16 cellular contexts compared by ENCODE assay signal in the genomic region with DNA sequence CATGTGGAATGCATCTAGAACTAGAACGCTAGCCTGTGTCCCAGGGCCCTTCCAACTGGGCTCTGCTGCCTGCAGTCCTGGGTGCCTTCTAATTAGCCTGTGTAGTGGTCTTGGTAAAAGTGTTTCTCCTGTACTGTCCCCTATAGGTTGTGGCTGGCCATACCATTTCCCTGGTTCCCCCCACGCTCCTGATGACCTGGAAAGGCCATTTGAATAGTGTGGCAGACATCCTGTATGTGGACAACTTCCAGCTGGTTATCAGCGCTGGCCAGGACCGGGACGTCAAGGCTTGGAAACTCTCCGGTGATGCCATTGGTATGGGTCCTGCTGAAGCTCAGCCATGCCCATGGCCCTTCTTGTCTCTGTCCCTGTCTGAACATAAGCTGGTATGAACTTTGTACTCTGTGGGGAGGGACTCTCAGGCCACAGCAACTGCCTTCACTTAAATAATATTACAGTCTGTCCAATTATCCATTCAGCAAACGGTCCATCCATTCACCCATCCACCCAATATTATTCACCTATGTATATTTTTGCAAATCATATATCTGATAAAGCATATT.
DNase-seq lines count a peak whose midpoint lies in the region; ATAC-seq, FAIRE-seq and TF ChIP-seq lines count a peak whose summit lies in the region.
"Had no signal": no experiment of that assay in that cellular context is flagged by ENCODE, and none has a peak within 500 bp of the region (broad histone marks: within the 10 kb centered on the region; RNA-seq: fewer than 3 reads in every experiment).

No MANE protein-coding gene starts in this region.

- H3K4ac ChIP-seq in H9 (ENCODE audit: low read depth, low read length) (no peak overlapping the region), H1 (replicated peaks; ENCODE audit: insufficient read length, low read depth, low read length) (no peak overlapping the region)

- no peak for FAIRE-seq in H1 (lab: Jason Lieb, UNC)
- no peak for FAIRE-seq in urothelium cell line (lab: Jason Lieb, UNC)
- FAIRE-seq: A204.1, D721Med, G401.6, GM12891 had no signal

- H3K27ac ChIP-seq in GM23338 (ENCODE audit: low read depth) (no peak overlapping the region), H9 (ENCODE audit: insufficient read length, low read depth, low read length) (no peak overlapping the region), H1 (ENCODE audit: low read depth, low read length) (no peak overlapping the region)
- H3K27ac ChIP-seq: C4-2B had no signal

- H3K9ac ChIP-seq in H9 (ENCODE audit: extremely low read depth, insufficient read length, low read length) (no peak overlapping the region), H1 (replicated peaks in 1 of 4; ENCODE audit: extremely low read depth in 1 of 4, low read depth in 3 of 4, low read length in 3 of 4) (no peak overlapping the region)

- H3K79me1 ChIP-seq in H9 (ENCODE audit: insufficient read depth, low read depth, low read length, poor library complexity, severe bottlenecking) = no peaks in the 10 kb centered on the region
- no peaks in the 10 kb centered on the region for H3K79me1 ChIP-seq in H1 (ENCODE audit: low read depth, low read length)

- H2BK15ac ChIP-seq in H9 (ENCODE audit: low read depth, low read length) (no peak overlapping the region), H1 (ENCODE audit: low read length) (no peak overlapping the region)

- no peaks in the 10 kb centered on the region for H3F3A ChIP-seq in GM23338 (replicated peaks; ENCODE audit: low read depth)

- H4K5ac ChIP-seq in H9 (ENCODE audit: insufficient read length, low read depth, low read length) = no peak overlapping the region
- H4K5ac ChIP-seq in H1 (ENCODE audit: insufficient read length, low read depth, low read length) = no peak overlapping the region

- no peak overlapping the region for H3K56ac ChIP-seq in H9 (ENCODE audit: insufficient read length, low read depth, low read length)
- no peak overlapping the region for H3K56ac ChIP-seq in H1 (replicated peaks; ENCODE audit: insufficient read length, low read depth, low read length)

- TF ChIP-seq EP300 in H1 (IDR thresholded peaks at IDR 0.05; ENCODE audit: borderline replicate concordance in 1 of 2, low read depth in 2 of 2, low read length in 2 of 2) = no peak

- H3K9me3 Mint-ChIP-seq in GM23338 (no peaks in the 10 kb centered on the region; the same call in 2 of the 3 replicates), H9 (no peaks in the 10 kb centered on the region; a peak in 1 of 5 replicates), osteocyte (ENCODE audit: unreplicated experiment) (peaks cover 5% of the 10 kb centered on the region)

- peaks cover 17% of the 10 kb centered on the region for H3K27me3 Mint-ChIP-seq in GM23338 (ENCODE audit: insufficient read depth, low read depth, poor library complexity)
- H3K27me3 Mint-ChIP-seq in H9 (ENCODE audit: low read depth) = peaks cover 79% of the 10 kb centered on the region
- peaks cover 54% of the 10 kb centered on the region for H3K27me3 Mint-ChIP-seq in osteocyte (ENCODE audit: unreplicated experiment)
- H3K27me3 Mint-ChIP-seq: CD4-positive, alpha-beta T cell had no signal

- H2BK120ac ChIP-seq in H9 (ENCODE audit: low read depth, low read length, poor library complexity, severe bottlenecking) (no peak overlapping the region), H1 (replicated peaks; ENCODE audit: low read depth, low read length) (no peak overlapping the region)

- no peak overlapping the region for H2BK20ac ChIP-seq in H9 (ENCODE audit: low read depth, low read length, poor library complexity, severe bottlenecking)
- H2BK20ac ChIP-seq in H1 (ENCODE audit: low read length) = no peak overlapping the region

- H3K4me2 ChIP-seq in GM23338 (no peak overlapping the region), H9 (ENCODE audit: insufficient read depth, insufficient read length, low read length) (no peak overlapping the region), H1 (ENCODE audit: insufficient read depth in 1 of 2, low read depth in 2 of 2, low read length in 2 of 2) (no peak overlapping the region)

- H3K18ac ChIP-seq in H9 (ENCODE audit: insufficient read length, low read depth, low read length) (no peak overlapping the region), H1 (ENCODE audit: extremely low read depth, low read length) (no peak overlapping the region)

- POLR2A ChIA-PET in H1 (lab: Charles Lee; ENCODE audit: partially characterized antibody) = no interaction called here

- peak; percentile 26; the same call in 2 of the 3 replicates for ATAC-seq in GM23338

- H4K20me1 ChIP-seq in GM23338 (replicated peaks; ENCODE audit: insufficient read depth) (no peaks in the 10 kb centered on the region), H9 (ENCODE audit: control insufficient read depth, insufficient read depth, insufficient read length) (no peaks in the 10 kb centered on the region), H1 (replicated peaks in 1 of 2; ENCODE audit: control insufficient read depth in 1 of 2, insufficient read depth in 2 of 2, low read length in 2 of 2) (no peaks in the 10 kb centered on the region)

- H2BK5ac ChIP-seq in H9 (ENCODE audit: insufficient read length, low read length) (no peak overlapping the region), H1 (ENCODE audit: low read depth, low read length) (no peak overlapping the region)

- 100% methylated on average over 1 of the region's 7 CpGs for WGBS in H9 (ENCODE audit: extremely low coverage, insufficient read length, low lambda C conversion rate)
- WGBS in H1 (ENCODE audit: extremely low coverage in 1 of 2, insufficient coverage in 1 of 2, insufficient read length in 1 of 2, insufficient replicate concordance in 2 of 2, low coverage in 1 of 2, low lambda C conversion rate in 2 of 2, missing lambda C conversion rate in 1 of 2), 2 experiments = 87% methylated on average over 7 of the region's 7 CpGs; no CpG with 5 or more reads in 1 of the 2 experiments

- H3K36me3 ChIP-seq in GM23338 (ENCODE audit: insufficient read depth) = no peaks in the 10 kb centered on the region
- H3K36me3 ChIP-seq in H1 (ENCODE audit: control insufficient read depth in 2 of 4, insufficient read depth in 4 of 4, low read length in 3 of 4) = no peaks in the 10 kb centered on the region
- no peaks in the 10 kb centered on the region for H3K36me3 ChIP-seq in BE2C

- H3T11ph ChIP-seq in H9 (ENCODE audit: low read length) = no peak overlapping the region

- H3K4me1 ChIP-seq in GM23338 (ENCODE audit: insufficient read depth) = no peaks in the 10 kb centered on the region
- H3K4me1 ChIP-seq in H9 (ENCODE audit: insufficient read depth, low read length) = no peaks in the 10 kb centered on the region; the same call in 1 of the 2 replicates
- H3K4me1 ChIP-seq in H1 (replicated peaks in 1 of 4; ENCODE audit: control insufficient read depth in 3 of 4, insufficient read depth in 4 of 4, low read length in 3 of 4) = no peaks in the 10 kb centered on the region
- H3K4me1 ChIP-seq in BE2C = no peaks in the 10 kb centered on the region
- H3K4me1 ChIP-seq: Caco-2 had no signal

- H3K36me3 Mint-ChIP-seq in GM23338 (ENCODE audit: low read depth) (no peaks in the 10 kb centered on the region), H9 (ENCODE audit: insufficient read depth in 1 of 3, low read depth in 3 of 3) (no peaks in the 10 kb centered on the region), osteocyte (ENCODE audit: unreplicated experiment) (no peaks in the 10 kb centered on the region)

- DNase-seq in GM23338 (ENCODE audit: low spot score) (peak; percentile 18), H9 (no peak), H1 (ENCODE audit: low read depth in 1 of 2, low spot score in 2 of 2) (peak in 1 of 2 experiments; percentile 38), osteocyte (ENCODE audit: extremely low spot score, unreplicated experiment) (peak; percentile 66), urothelium cell line (ENCODE audit: low spot score) (no peak), BE2C (no peak), iPS-NIHi11 (ENCODE audit: low spot score) (no peak)
- DNase-seq: ACHN; Caco-2; CD4-positive, alpha-beta T cell; HCEC 1CT had no signal

- H4K8ac ChIP-seq in H9 (replicated peaks; ENCODE audit: insufficient read length, low read depth, low read length) (no peak overlapping the region), H1 (ENCODE audit: extremely low read depth, insufficient read depth, low read length) (no peak overlapping the region)

- H3K9me3 ChIP-seq in H9 (ENCODE audit: control insufficient read depth, low read depth, low read length) (no peaks in the 10 kb centered on the region), H1 (ENCODE audit: insufficient read depth in 2 of 2, low read depth in 1 of 2, low read length in 1 of 2) (no peaks in the 10 kb centered on the region), BE2C (no peaks in the 10 kb centered on the region)

- peak; percentile 12 to 25; a peak in 2 of 4 replicates for TF ChIP-seq CTCF in GM23338 (conservative IDR thresholded peaks at IDR 0.05; ENCODE audit: low read depth in 2 of 2)
- 0 out of 3 replicates have a peak, but pooled peaks have one; percentile 21 for TF ChIP-seq CTCF in H9 (conservative IDR thresholded peaks at IDR 0.05)
- TF ChIP-seq CTCF in H1 (IDR thresholded peaks at IDR 0.05; ENCODE audit: control extremely low read depth in 1 of 3, insufficient read depth in 1 of 3, low read depth in 1 of 3, low read length in 3 of 3) = peak in 2 of 3 experiments; percentile 12 to 30; a peak in 2 of 4 replicates
- TF ChIP-seq CTCF in osteocyte (IDR thresholded peaks at IDR 0.05) = no peak
- no peak for TF ChIP-seq CTCF in BE2C (IDR thresholded peaks at IDR 0.05; ENCODE audit: low read depth, low read length)

- H3K23ac ChIP-seq in H9 (ENCODE audit: insufficient read length, low read depth, low read length) (no peak overlapping the region), H1 (ENCODE audit: insufficient read length) (no peak overlapping the region)

- no peaks in the 10 kb centered on the region for H3K9me2 ChIP-seq in GM23338 (ENCODE audit: insufficient read depth)

- H2AFZ ChIP-seq in GM23338 = no peak overlapping the region
- H2AFZ ChIP-seq in H9 (ENCODE audit: low read length) = no peak overlapping the region
- no peak overlapping the region for H2AFZ ChIP-seq in H1 (ENCODE audit: low read length)

- no peaks in the 10 kb centered on the region for H3K23me2 ChIP-seq in H9 (ENCODE audit: insufficient read length, low read depth, low read length, poor library complexity, severe bottlenecking)
- H3K23me2 ChIP-seq in H1 (ENCODE audit: low read depth, low read length) = no peaks in the 10 kb centered on the region

- TF ChIP-seq RAD21 in H1 (IDR thresholded peaks at IDR 0.05 in 1 of 2, conservative IDR thresholded peaks at IDR 0.05 in 1 of 2; ENCODE audit: low read depth in 2 of 2, low read length in 2 of 2) = no peak

- CTCF ChIA-PET in H1 (lab: Charles Lee; ENCODE audit: partially characterized antibody) = interaction anchor here (0.7 to 4.4 kb wide), 13 partner anchors 11 to 154 kb away, joined by 3 to 28 read pairs (median 5); partner anchors contain the start of gene SUN5

- H3K27me3 ChIP-seq in GM23338 (ENCODE audit: insufficient read depth) (peaks cover 25% of the 10 kb centered on the region), H9 (ENCODE audit: insufficient read depth, low read length) (no peaks in the 10 kb centered on the region), H1 (replicated peaks in 1 of 4; ENCODE audit: control insufficient read depth in 3 of 4, extremely low read depth in 1 of 4, insufficient read depth in 3 of 4, low read length in 3 of 4) (peaks cover 2 to 12% (median 7%) of the 10 kb centered on the region in 4 experiments; a peak in 6 of 7 replicates), BE2C (peaks cover 18% of the 10 kb centered on the region)

- H3K27ac Mint-ChIP-seq in GM23338 (no peak overlapping the region), H9 (no peak overlapping the region), osteocyte (ENCODE audit: unreplicated experiment) (no peak overlapping the region)
- H3K27ac Mint-ChIP-seq: CD4-positive, alpha-beta T cell had no signal

- TF ChIP-seq POLR2A in H1 (IDR thresholded peaks at IDR 0.05; ENCODE audit: control extremely low read depth in 1 of 2, low read depth in 2 of 2, low read length in 2 of 2) = no peak

- H3K4me3 Mint-ChIP-seq in GM23338 (no peak overlapping the region), H9 (no peak overlapping the region), osteocyte (ENCODE audit: unreplicated experiment) (no peak overlapping the region)
- H3K4me3 Mint-ChIP-seq: CD4-positive, alpha-beta T cell had no signal

- H3K4me1 Mint-ChIP-seq in GM23338 = no peaks in the 10 kb centered on the region; the same call in 2 of the 3 replicates
- H3K4me1 Mint-ChIP-seq in H9 = no peaks in the 10 kb centered on the region
- no peaks in the 10 kb centered on the region for H3K4me1 Mint-ChIP-seq in osteocyte (ENCODE audit: unreplicated experiment)

- H2BK12ac ChIP-seq in H9 (ENCODE audit: insufficient read length, low read depth, low read length) = no peak overlapping the region
- no peak overlapping the region for H2BK12ac ChIP-seq in H1 (ENCODE audit: low read depth, low read length)

- H4K91ac ChIP-seq in H9 (ENCODE audit: insufficient read length, low read depth, low read length) = no peak overlapping the region
- no peak overlapping the region for H4K91ac ChIP-seq in H1 (replicated peaks; ENCODE audit: insufficient read length, low read length)

- H3K79me2 ChIP-seq in GM23338 (replicated peaks; ENCODE audit: insufficient read depth) (no peaks in the 10 kb centered on the region), H9 (ENCODE audit: insufficient read depth, low read length) (no peaks in the 10 kb centered on the region), H1 (ENCODE audit: control insufficient read depth in 1 of 2, insufficient read depth in 2 of 2, low read length in 2 of 2) (no peaks in the 10 kb centered on the region)

- H3K14ac ChIP-seq in H9 (ENCODE audit: insufficient read depth, low read length) (peak overlapping the region; percentile 28; the same call in 1 of the 2 replicates), H1 (ENCODE audit: insufficient read length) (no peak overlapping the region)

- no peak overlapping the region for H2AK5ac ChIP-seq in H9 (ENCODE audit: insufficient read length, low read length)
- H2AK5ac ChIP-seq in H1 (ENCODE audit: low read depth, low read length) = no peak overlapping the region

- H3K4me3 ChIP-seq in GM23338 (no peak overlapping the region), H1 (ENCODE audit: extremely low read depth in 1 of 4, insufficient read depth in 2 of 4, low read depth in 3 of 4, low read length in 4 of 4) (no peak overlapping the region), BE2C (ENCODE audit: low read depth, low read length) (no peak overlapping the region)

Comparison
In these comparisons a context has a peak if more than half of its experiments do, and no peak if none do; other contexts are left out.
1. DNase-seq: peak in GM23338 (single experiment) and osteocyte (single experiment); none in H9 (single experiment), urothelium cell line (single experiment), BE2C (single experiment) and iPS-NIHi11 (single experiment).
2. CTCF ChIP-seq: peak in GM23338 (2 of 2), H9 (single experiment) and H1 (2 of 3); none in osteocyte (single experiment) and BE2C (single experiment).